Comparison of ENCODE assay signal across 19 cellular contexts in the genomic region with DNA sequence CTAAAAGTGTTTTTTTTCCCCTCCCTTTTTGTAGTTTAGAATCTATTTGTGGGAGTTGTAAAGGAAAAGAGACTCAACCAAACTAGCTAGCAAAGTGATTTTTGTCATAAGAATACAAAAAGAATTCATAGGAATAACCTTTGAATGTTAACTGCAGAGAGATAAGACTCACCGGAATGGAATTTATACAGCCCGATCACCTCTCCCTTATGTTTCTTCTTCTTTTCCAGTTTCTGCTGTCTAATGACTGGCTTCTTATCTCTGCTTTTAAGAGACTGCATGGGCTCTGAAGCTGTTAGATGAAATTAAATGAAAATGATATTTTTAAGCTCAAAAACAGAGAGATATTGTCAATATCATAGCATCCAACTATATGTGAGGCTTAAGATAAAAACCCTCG.
"Had no signal": no experiment of that assay in that cellular context is flagged by ENCODE, and none has a peak within 500 bp of the region (broad histone marks: within the 10 kb centered on the region; RNA-seq: fewer than 3 reads in every experiment).

No MANE protein-coding gene starts in this region.

- H3K36me3 Mint-ChIP-seq: naive thymus-derived CD8-positive, alpha-beta T cell; stimulated activated effector memory CD8-positive, alpha-beta T cell treated with anti-CD3 and anti-CD28 coated beads, Interleukin-12 subunit alpha, Interleukin-12 subunit beta, amount 100 ng/mL, for 72 hours had no signal

- H3K4me3 ChIP-seq: dorsolateral prefrontal cortex, left lung, prostate gland, sigmoid colon, stomach, thyroid gland had no signal

- H3K4me3 Mint-ChIP-seq: naive thymus-derived CD8-positive, alpha-beta T cell; stimulated activated effector memory CD8-positive, alpha-beta T cell treated with anti-CD3 and anti-CD28 coated beads, Interleukin-12 subunit alpha, Interleukin-12 subunit beta, amount 100 ng/mL, for 72 hours had no signal

- H3K27ac ChIP-seq: dorsolateral prefrontal cortex, left lung, parathyroid adenoma, prostate gland, sigmoid colon, stomach, thyroid gland had no signal

- H3K27ac Mint-ChIP-seq: naive thymus-derived CD8-positive, alpha-beta T cell; stimulated activated effector memory CD8-positive, alpha-beta T cell treated with anti-CD3 and anti-CD28 coated beads, Interleukin-12 subunit alpha, Interleukin-12 subunit beta, amount 100 ng/mL, for 72 hours had no signal

- H3K27me3 ChIP-seq: dorsolateral prefrontal cortex, left lung, sigmoid colon, stomach, thyroid gland had no signal

- H2AFZ ChIP-seq: parathyroid adenoma had no signal

- H3K36me3 ChIP-seq: left lung, prostate gland, sigmoid colon, stomach, thyroid gland had no signal

- ATAC-seq: left lung; naive thymus-derived CD8-positive, alpha-beta T cell; right cardiac atrium; stimulated activated effector memory CD8-positive, alpha-beta T cell treated with anti-CD3 and anti-CD28 coated beads, Interleukin-12 subunit alpha, Interleukin-12 subunit beta, amount 100 ng/mL, for 72 hours had no signal

- H3K4me1 ChIP-seq: left lung, parathyroid adenoma, prostate gland, sigmoid colon, stomach, thyroid gland had no signal

- DNase-seq: dorsolateral prefrontal cortex; effector CD4-positive, alpha-beta T cell; kidney; left cardiac atrium; left lung; mesenchymal stem cell; naive thymus-derived CD8-positive, alpha-beta T cell; occipital lobe; right cardiac atrium; sigmoid colon; stimulated activated CD4-positive, alpha-beta T cell treated with anti-CD3 and anti-CD28 coated beads, Interleukin-2, amount 100 ng/mL, for 24 hours; stimulated activated CD4-positive, alpha-beta T cell treated with anti-CD3 and anti-CD28 coated beads, Interleukin-4, amount 100 ng/mL, for 24 hours; stimulated activated naive CD4-positive, alpha-beta T cell treated with Interleukin-2 at 50 U/mL for 16 hours; stomach; thyroid gland; trophoblast cell had no signal

- H3K79me2 ChIP-seq: parathyroid adenoma had no signal

- H3K9me3 ChIP-seq: left lung, prostate gland, sigmoid colon, stomach, thyroid gland had no signal

- H3K27me3 Mint-ChIP-seq: naive thymus-derived CD8-positive, alpha-beta T cell had no signal

- H3K4me1 Mint-ChIP-seq: naive thymus-derived CD8-positive, alpha-beta T cell; stimulated activated effector memory CD8-positive, alpha-beta T cell treated with anti-CD3 and anti-CD28 coated beads, Interleukin-12 subunit alpha, Interleukin-12 subunit beta, amount 100 ng/mL, for 72 hours had no signal
